24 cellular contexts compared by ENCODE assay signal in genomic region chr11:16170448-16170847, GRCh38.
"Had no signal": no experiment of that assay in that cellular context is flagged by ENCODE, and none has a peak within 500 bp of the region (broad histone marks: within the 10 kb centered on the region; RNA-seq: fewer than 3 reads in every experiment).

No MANE protein-coding gene starts in this region.

- H3K9ac ChIP-seq: parathyroid adenoma had no signal

- DNase-seq: activated B cell treated with CpG ODN at 0.5 μM for 24 hours; activated CD4-positive, alpha-beta T cell treated with anti-CD3 and anti-CD28 coated beads for 36 hours; activated CD4-positive, alpha-beta T cell treated with anti-CD3 and anti-CD28 coated beads, Interleukin-2, amount 50 U/mL, for 4 hours; activated CD8-positive, alpha-beta memory T cell treated with anti-CD3 and anti-CD28 coated beads, Interleukin-2, amount 50 U/mL, for 48 hours; activated naive CD4-positive, alpha-beta T cell treated with Interleukin-2 at 50 U/mL for 16 hours; activated naive CD8-positive, alpha-beta T cell treated with anti-CD3 and anti-CD28 coated beads for 36 hours; activated T-cell treated with anti-CD3 and anti-CD28 coated beads, Interleukin-2, amount 50 U/mL, for 4 hours; cerebellar nuclear complex; heart left ventricle; islet precursor cell; left cardiac atrium; lower lobe of right lung; naive thymus-derived CD4-positive, alpha-beta T cell; right cardiac atrium; stimulated activated CD4-positive, alpha-beta T cell treated with anti-CD3 and anti-CD28 coated beads, Interleukin-12 subunit alpha, Interleukin-12 subunit beta, amount 100 ng/mL, for 4 hours; stimulated activated CD4-positive, alpha-beta T cell treated with anti-CD3 and anti-CD28 coated beads, Interleukin-4, amount 100 ng/mL, for 4 hours; substantia nigra; T1000; tibial artery had no signal

- H3K27me3 Mint-ChIP-seq: activated B cell treated with CpG ODN at 0.5 μM for 24 hours; activated CD4-positive, alpha-beta T cell treated with anti-CD3 and anti-CD28 coated beads for 36 hours; activated naive CD8-positive, alpha-beta T cell treated with anti-CD3 and anti-CD28 coated beads for 36 hours; naive thymus-derived CD4-positive, alpha-beta T cell; stimulated activated naive CD8-positive, alpha-beta T cell treated with anti-CD3 and anti-CD28 coated beads, Interleukin-15, Interleukin-2, amounts not matched to agents 100 ng/mL and 50 ng/mL, for 24 hours had no signal

- H3K4me3 ChIP-seq: coronary artery, gastroesophageal sphincter, heart left ventricle, lower lobe of right lung, tibial artery had no signal

- H3K36me3 Mint-ChIP-seq: activated naive CD8-positive, alpha-beta T cell treated with anti-CD3 and anti-CD28 coated beads for 36 hours; naive thymus-derived CD4-positive, alpha-beta T cell had no signal

- H3K27ac ChIP-seq: coronary artery, epithelial cell of prostate, gastroesophageal sphincter, heart left ventricle, lower lobe of right lung, parathyroid adenoma, tibial artery had no signal

- H3K4me3 Mint-ChIP-seq: activated B cell treated with CpG ODN at 0.5 μM for 24 hours; activated CD4-positive, alpha-beta T cell treated with anti-CD3 and anti-CD28 coated beads for 36 hours; activated naive CD8-positive, alpha-beta T cell treated with anti-CD3 and anti-CD28 coated beads for 36 hours; activated T-cell treated with anti-CD3 and anti-CD28 coated beads, Interleukin-2, amount 50 U/mL, for 4 hours; naive thymus-derived CD4-positive, alpha-beta T cell; stimulated activated naive CD8-positive, alpha-beta T cell treated with anti-CD3 and anti-CD28 coated beads, Interleukin-15, Interleukin-2, amounts not matched to agents 100 ng/mL and 50 ng/mL, for 24 hours had no signal

- H3K27me3 ChIP-seq: gastroesophageal sphincter, heart left ventricle, tibial artery had no signal

- H3K9me3 ChIP-seq: gastroesophageal sphincter, heart left ventricle, lower lobe of right lung, tibial artery had no signal

- ATAC-seq: activated CD4-positive, alpha-beta T cell treated with anti-CD3 and anti-CD28 coated beads for 36 hours; activated T-cell treated with anti-CD3 and anti-CD28 coated beads, Interleukin-2, amount 50 U/mL, for 4 hours; gastroesophageal sphincter; left cardiac atrium; lower lobe of right lung; naive thymus-derived CD4-positive, alpha-beta T cell; right cardiac atrium had no signal

- H3K9me3 Mint-ChIP-seq: activated B cell treated with CpG ODN at 0.5 μM for 24 hours; activated naive CD8-positive, alpha-beta T cell treated with anti-CD3 and anti-CD28 coated beads for 36 hours; activated T-cell treated with anti-CD3 and anti-CD28 coated beads, Interleukin-2, amount 50 U/mL, for 4 hours; stimulated activated naive CD8-positive, alpha-beta T cell treated with anti-CD3 and anti-CD28 coated beads, Interleukin-15, Interleukin-2, amounts not matched to agents 100 ng/mL and 50 ng/mL, for 24 hours had no signal

- H2AFZ ChIP-seq: parathyroid adenoma had no signal

- H3K79me2 ChIP-seq: parathyroid adenoma had no signal

- H3K27ac Mint-ChIP-seq: activated B cell treated with CpG ODN at 0.5 μM for 24 hours; activated CD4-positive, alpha-beta T cell treated with anti-CD3 and anti-CD28 coated beads for 36 hours; activated naive CD8-positive, alpha-beta T cell treated with anti-CD3 and anti-CD28 coated beads for 36 hours; naive thymus-derived CD4-positive, alpha-beta T cell; stimulated activated naive CD8-positive, alpha-beta T cell treated with anti-CD3 and anti-CD28 coated beads, Interleukin-15, Interleukin-2, amounts not matched to agents 100 ng/mL and 50 ng/mL, for 24 hours had no signal

- H3K4me1 Mint-ChIP-seq: activated B cell treated with CpG ODN at 0.5 μM for 24 hours; activated CD4-positive, alpha-beta T cell treated with anti-CD3 and anti-CD28 coated beads for 36 hours; activated naive CD8-positive, alpha-beta T cell treated with anti-CD3 and anti-CD28 coated beads for 36 hours; naive thymus-derived CD4-positive, alpha-beta T cell had no signal

- H3K4me1 ChIP-seq: gastroesophageal sphincter, lower lobe of right lung, parathyroid adenoma had no signal

- H3K36me3 ChIP-seq: gastroesophageal sphincter, heart left ventricle, lower lobe of right lung, tibial artery had no signal
